2 cellular contexts compared by ENCODE assay signal in the genomic region with DNA sequence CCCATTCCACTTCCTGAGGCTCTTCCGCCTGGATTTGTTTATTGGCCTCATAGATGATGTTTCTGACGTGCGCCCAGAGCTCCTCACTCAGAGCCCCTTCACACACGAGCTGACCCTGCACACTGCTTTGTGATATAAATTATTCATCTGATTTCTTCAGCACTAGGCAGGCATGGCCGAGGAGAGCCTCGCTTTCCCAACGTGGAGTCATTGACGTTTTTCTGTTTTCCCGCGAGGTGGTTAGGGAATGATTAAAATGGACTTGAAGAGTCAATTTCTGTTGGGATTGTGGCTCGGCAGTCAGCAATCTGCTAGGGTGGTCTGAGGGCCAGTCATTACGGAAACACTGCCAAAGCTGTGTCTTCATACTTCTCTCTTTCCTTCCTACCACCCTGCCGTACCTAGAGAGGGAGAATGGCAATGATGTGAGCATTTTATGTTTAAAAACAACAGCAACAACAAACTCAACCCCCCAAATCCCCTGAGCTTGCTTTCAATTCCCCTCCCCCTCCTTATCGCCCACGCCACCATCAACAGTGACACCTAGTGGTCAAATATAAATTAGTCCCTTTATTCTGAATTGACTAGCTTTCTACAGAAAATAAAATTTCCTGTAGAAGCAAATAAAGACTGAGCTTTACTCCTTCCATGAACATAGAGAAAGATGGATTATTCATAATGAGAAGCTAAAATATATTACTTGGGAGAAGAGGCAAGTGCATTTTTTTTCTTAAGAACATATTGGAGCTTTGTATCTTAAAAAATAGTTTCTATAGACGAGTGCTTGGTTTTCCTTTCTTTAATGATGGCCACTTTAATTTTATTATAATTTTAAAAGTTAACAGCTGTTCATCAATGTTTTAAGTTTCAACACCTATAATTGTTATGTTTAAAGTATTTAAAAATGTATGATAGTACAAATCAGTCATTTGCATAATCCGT.
A peak's percentile ranks its signal among the peaks of the same experiment; 100 is the strongest.
TF ChIP-seq lines count a peak whose summit lies in the region.

No MANE protein-coding gene starts in this region.

TF ChIP-seq in A549, 52 proteins besides CTCF, POLR2A, EP300 and RAD21 (continued from another document):
- TF ChIP-seq, protein P1, sequence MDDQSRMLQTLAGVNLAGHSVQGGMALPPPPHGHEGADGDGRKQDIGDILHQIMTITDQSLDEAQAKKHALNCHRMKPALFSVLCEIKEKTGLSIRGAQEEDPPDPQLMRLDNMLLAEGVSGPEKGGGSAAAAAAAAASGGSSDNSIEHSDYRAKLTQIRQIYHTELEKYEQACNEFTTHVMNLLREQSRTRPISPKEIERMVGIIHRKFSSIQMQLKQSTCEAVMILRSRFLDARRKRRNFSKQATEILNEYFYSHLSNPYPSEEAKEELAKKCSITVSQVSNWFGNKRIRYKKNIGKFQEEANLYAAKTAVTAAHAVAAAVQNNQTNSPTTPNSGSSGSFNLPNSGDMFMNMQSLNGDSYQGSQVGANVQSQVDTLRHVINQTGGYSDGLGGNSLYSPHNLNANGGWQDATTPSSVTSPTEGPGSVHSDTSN (IDR thresholded peaks at IDR 0.05): no peak
- no peak for TF ChIP-seq BHLHE40 (IDR thresholded peaks at IDR 0.05; ENCODE audit: low read depth, low read length)
- no peak for TF ChIP-seq JUNB (IDR thresholded peaks at IDR 0.05)
- TF ChIP-seq RCOR1 (IDR thresholded peaks at IDR 0.05; ENCODE audit: low read depth, low read length): no peak
- TF ChIP-seq MAFK (IDR thresholded peaks at IDR 0.05; ENCODE audit: partially characterized antibody): no peak
- peak; percentile 76 for TF ChIP-seq SMC3 (IDR thresholded peaks at IDR 0.05)
- no peak for TF ChIP-seq NR3C1 (IDR thresholded peaks at IDR 0.05)
- TF ChIP-seq, protein P2, sequence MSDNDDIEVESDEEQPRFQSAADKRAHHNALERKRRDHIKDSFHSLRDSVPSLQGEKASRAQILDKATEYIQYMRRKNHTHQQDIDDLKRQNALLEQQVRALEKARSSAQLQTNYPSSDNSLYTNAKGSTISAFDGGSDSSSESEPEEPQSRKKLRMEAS (IDR thresholded peaks at IDR 0.05): peak; percentile 39; the same call in 1 of the 2 replicates
- TF ChIP-seq HOXB5 (CRISPR knock-in tag; IDR thresholded peaks at IDR 0.05): no peak
- TF ChIP-seq SREBF2 (IDR thresholded peaks at IDR 0.05): no peak
- no peak for TF ChIP-seq PHF8 (IDR thresholded peaks at IDR 0.05; ENCODE audit: borderline replicate concordance, low read depth)
- no peak for TF ChIP-seq CEBPB (IDR thresholded peaks at IDR 0.05)
- TF ChIP-seq CHD4 (IDR thresholded peaks at IDR 0.05; ENCODE audit: borderline replicate concordance): no peak
- no peak for TF ChIP-seq GATA3 (IDR thresholded peaks at IDR 0.05; ENCODE audit: borderline replicate concordance)
- TF ChIP-seq TP53 (CRISPR knock-in tag; IDR thresholded peaks at IDR 0.05): no peak
- no peak for TF ChIP-seq HOXB13 (CRISPR knock-in tag; IDR thresholded peaks at IDR 0.05; ENCODE audit: low read depth)
- TF ChIP-seq CHD2 (IDR thresholded peaks at IDR 0.05; ENCODE audit: low read length, partially characterized antibody): peak; percentile 56
- no peak for TF ChIP-seq KDM1A (IDR thresholded peaks at IDR 0.05; ENCODE audit: low read depth)
- no peak for TF ChIP-seq CBX2 (IDR thresholded peaks at IDR 0.05; ENCODE audit: borderline replicate concordance, low read depth)
- TF ChIP-seq, protein P3, sequence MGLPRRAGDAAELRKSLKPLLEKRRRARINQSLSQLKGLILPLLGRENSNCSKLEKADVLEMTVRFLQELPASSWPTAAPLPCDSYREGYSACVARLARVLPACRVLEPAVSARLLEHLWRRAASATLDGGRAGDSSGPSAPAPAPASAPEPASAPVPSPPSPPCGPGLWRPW (IDR thresholded peaks at IDR 0.05): no peak

TF ChIP-seq in SK-N-SH, 30 proteins besides CTCF, POLR2A, EP300 and RAD21 (continued from another document):
- TF ChIP-seq SMC3 (IDR thresholded peaks at IDR 0.05; ENCODE audit: low read depth, low read length) (peak; percentile 78), CHD2 (IDR thresholded peaks at IDR 0.05; ENCODE audit: low read length, partially characterized antibody) (peak; percentile 95), FOXJ3 (CRISPR knock-in tag; IDR thresholded peaks at IDR 0.05) (no peak)
TF ChIP-seq in SK-N-SH: peak in this region for 2.
